8 cellular contexts compared by ENCODE assay signal in the genomic region with DNA sequence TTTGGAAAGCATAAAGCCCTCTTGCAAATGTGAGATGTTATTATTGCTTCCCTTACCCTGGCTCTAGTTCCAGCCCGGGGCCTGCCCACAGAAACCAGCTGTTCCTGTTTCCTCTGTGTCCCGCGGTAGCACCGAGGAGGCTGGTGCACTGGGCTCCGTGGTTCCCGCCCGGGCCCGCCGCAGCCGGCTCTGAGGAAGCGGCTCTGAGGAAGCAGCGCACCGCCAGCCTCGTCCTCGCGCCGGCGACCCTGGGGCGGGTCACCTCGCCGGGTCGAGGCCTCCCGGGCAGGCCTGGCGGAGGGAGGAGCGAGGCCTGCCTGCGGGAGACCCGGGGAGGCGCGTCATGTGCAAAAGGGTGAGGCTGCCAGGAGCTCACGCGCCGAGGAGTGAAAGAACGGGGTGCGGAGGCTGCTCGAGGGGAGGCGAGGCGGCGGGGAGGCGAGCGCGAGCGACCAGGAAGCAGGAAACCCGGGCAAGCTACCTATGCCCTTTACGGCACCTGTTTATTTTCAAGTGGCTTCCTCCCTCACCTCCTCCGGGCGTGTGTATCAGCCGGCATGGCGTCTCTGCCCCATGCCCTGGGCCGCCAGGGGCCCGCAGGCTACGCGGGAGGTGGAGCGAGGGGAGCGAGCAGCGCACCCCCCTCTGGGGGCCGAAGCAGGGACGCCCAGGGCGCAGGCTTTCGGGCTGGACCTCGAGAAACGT.
DNase-seq lines count a peak whose midpoint lies in the region; ATAC-seq and TF ChIP-seq lines count a peak whose summit lies in the region.

No MANE protein-coding gene starts in this region.

- peak overlapping the region; percentile 77 to 79 for H3K27ac ChIP-seq in mucosa of rectum (ENCODE audit: low read depth in 2 of 2, low read length in 2 of 2)

- H3K36me3 ChIP-seq in mucosa of rectum (ENCODE audit: control insufficient read depth in 2 of 2, insufficient read depth in 2 of 2, low read length in 2 of 2), result peaks cover 0 to 6% of the 10 kb centered on the region in 2 donors

- ATAC-seq in HG02623 (IDR thresholded peaks at IDR 0.05; ENCODE audit: unreplicated experiment), result peak; percentile 78

- peaks cover 0 to 4% of the 10 kb centered on the region in 2 donors for H3K4me1 ChIP-seq in mucosa of rectum (ENCODE audit: control insufficient read depth in 2 of 2, insufficient read depth in 2 of 2, low read length in 2 of 2)

- TF ChIP-seq POLR2A in GM15510 (IDR thresholded peaks at IDR 0.05; ENCODE audit: borderline replicate concordance, extremely low read depth, insufficient read length) (peak; percentile 40), erythroblast (IDR thresholded peaks at IDR 0.05; ENCODE audit: low read length) (no peak)

- peak overlapping the region; percentile 61 to 89 for H3K9ac ChIP-seq in mucosa of rectum (ENCODE audit: low read depth in 1 of 2, low read length in 2 of 2)

- H3K4me3 ChIP-seq in mucosa of rectum (ENCODE audit: low read length in 2 of 2), result peak overlapping the region; percentile 73 to 75

- no peaks in the 10 kb centered on the region for H3K27me3 ChIP-seq in mucosa of rectum (ENCODE audit: control insufficient read depth in 2 of 2, insufficient read depth in 2 of 2, low read length in 2 of 2)

- no peaks in the 10 kb centered on the region for H3K9me3 ChIP-seq in mucosa of rectum (ENCODE audit: control insufficient read depth in 2 of 2, low read length in 2 of 2)

- DNase-seq in NCI-H510A (lab: John Stamatoyannopoulos, UW) (peak; percentile 41), activated T-cell treated with anti-CD3 and anti-CD28 coated beads for 24 hours (ENCODE audit: low read depth) (peak; percentile 35), erythroblast (lab: John Stamatoyannopoulos, UW) (peak; percentile 72 to 77), H4 (ENCODE audit: low spot score) (no peak)
- peak; percentile 14 to 17 for DNase-seq in stimulated activated CD8-positive, alpha-beta memory T cell treated with anti-CD3 and anti-CD28 coated beads, Interleukin-7, amount 100 ng/mL, for 48 hours (ENCODE audit: extremely low read depth in 1 of 2, low read depth in 1 of 2)
